In genomic region chr2:128584296-128584900, GRCh38 we compare ENCODE assay signal across 16 cellular contexts.
DNase-seq lines count a peak whose midpoint lies in the region; ATAC-seq, FAIRE-seq and TF ChIP-seq lines count a peak whose summit lies in the region.
"Had no signal": no experiment of that assay in that cellular context is flagged by ENCODE, and none has a peak within 500 bp of the region (broad histone marks: within the 10 kb centered on the region; RNA-seq: fewer than 3 reads in every experiment).

No MANE protein-coding gene starts in this region.

- no peaks in the 10 kb centered on the region for H3K4me1 ChIP-seq in upper lobe of right lung

- H3K4me3 ChIP-seq in bronchial epithelial cell (ENCODE audit: low read depth, low read length) (no peak overlapping the region), foreskin fibroblast (ENCODE audit: low read depth in 1 of 2, low read length in 2 of 2) (no peak overlapping the region), upper lobe of right lung (no peak overlapping the region)
- H3K4me3 ChIP-seq: coronary artery had no signal

- intact Hi-C loops in upper lobe of right lung (cut with DNase I) = no loop called here

- ATAC-seq in upper lobe of right lung (peak; percentile 42), GM19455 (IDR thresholded peaks at IDR 0.05; ENCODE audit: unreplicated experiment) (no peak)
- ATAC-seq: Right ventricle myocardium inferior, T-helper 17 cell had no signal

- peak; percentile 23 for FAIRE-seq in bronchial epithelial cell (lab: Jason Lieb, UNC)
- FAIRE-seq: GM12891 had no signal

- no peak for TF ChIP-seq CTCF in bronchial epithelial cell (IDR thresholded peaks at IDR 0.05; ENCODE audit: insufficient read depth, low read length, severe bottlenecking)
- TF ChIP-seq CTCF in foreskin fibroblast (IDR thresholded peaks at IDR 0.05; ENCODE audit: low read depth, low read length) = no peak
- no peak for TF ChIP-seq CTCF in upper lobe of right lung (IDR thresholded peaks at IDR 0.05)

- H3K36me3 ChIP-seq in bronchial epithelial cell (ENCODE audit: control insufficient read depth, insufficient read depth, low read length) = no peaks in the 10 kb centered on the region
- H3K36me3 ChIP-seq in upper lobe of right lung = no peaks in the 10 kb centered on the region

- DNase-seq in GM04504 (ENCODE audit: low read depth) = peak; percentile 62
- peak; percentile 61 for DNase-seq in bronchial epithelial cell (ENCODE audit: low read depth)
- peak; percentile 90 for DNase-seq in foreskin fibroblast
- no peak for DNase-seq in upper lobe of right lung
- no peak for DNase-seq in C1 segment of cervical spinal cord (lab: John Stamatoyannopoulos, UW)
- DNase-seq in stimulated activated CD4-positive, alpha-beta T cell treated with anti-CD3 and anti-CD28 coated beads, Interleukin-4, amount 100 ng/mL, for 1 hour = no peak
- DNase-seq: activated CD4-positive, CD25-positive, alpha-beta regulatory T cell; activated effector memory CD4-positive, alpha-beta T cell treated with Interleukin-2 at 50 U/mL for 16 hours; anterior cingulate cortex; CD4-positive, alpha-beta memory T cell; H9; T-helper 17 cell had no signal

- no peak overlapping the region for H3K27ac ChIP-seq in upper lobe of right lung
- H3K27ac ChIP-seq: coronary artery had no signal

- H3K9me3 ChIP-seq in upper lobe of right lung = peaks cover 5% of the 10 kb centered on the region

- H3K27me3 ChIP-seq in bronchial epithelial cell (ENCODE audit: control insufficient read depth, insufficient read depth, low read length) = no peaks in the 10 kb centered on the region
- no peaks in the 10 kb centered on the region for H3K27me3 ChIP-seq in upper lobe of right lung

Comparison
In these comparisons a context has a peak if more than half of its experiments do, and no peak if none do; other contexts are left out.
1. DNase-seq: peak in GM04504 (single experiment), bronchial epithelial cell (single experiment) and foreskin fibroblast (2 of 2); none in upper lobe of right lung (single experiment), C1 segment of cervical spinal cord (0 of 14) and stimulated activated CD4-positive, alpha-beta T cell treated with anti-CD3 and anti-CD28 coated beads, Interleukin-4, amount 100 ng/mL, for 1 hour (single experiment).